In genomic region chr13:50838031-50838430, GRCh38 we compare ENCODE assay signal across 30 cellular contexts. TPM values are rescaled to one million over a fixed set of nuclear protein-coding genes. Genes with fewer than 3 reads are reported as not detected.
"Had no signal": no experiment of that assay in that cellular context is flagged by ENCODE, and none has a peak within 500 bp of the region (broad histone marks: within the 10 kb centered on the region; RNA-seq: fewer than 3 reads in every experiment).

No MANE protein-coding gene starts in this region.

- H3K27me3 ChIP-seq: ovary, right atrium auricular region, testis, thyroid gland had no signal

- H3K9ac ChIP-seq: neural progenitor cell had no signal

- ATAC-seq: left colon; left lung; natural killer cell; right lobe of liver; stimulated activated naive B cell treated with anti-CD40 and anti-IgM and Interleukin-4, amounts not matched to agents 10 μg/mL and 1 μg/mL and 100 μg/mL, for 72 hours; stimulated activated naive CD8-positive, alpha-beta T cell treated with anti-CD3 and anti-CD28 coated beads, Interleukin-15, Interleukin-2, amounts not matched to agents 100 U/mL and 50 U/mL, for 24 hours; upper lobe of right lung had no signal

- H3K27ac ChIP-seq: left lung, neural progenitor cell, neutrophil, ovary, right atrium auricular region, right lobe of liver, stomach, testis, thyroid gland, transverse colon, upper lobe of right lung had no signal

- H3K9me3 ChIP-seq: neutrophil, ovary, right atrium auricular region, right lobe of liver, testis, thyroid gland, transverse colon, upper lobe of right lung had no signal

- H2AFZ ChIP-seq: neural progenitor cell had no signal

- H3K4me3 ChIP-seq: left lung, lung, neural progenitor cell, ovary, right atrium auricular region, right lobe of liver, smooth muscle cell, stomach, testis, thyroid gland, transverse colon, upper lobe of right lung had no signal

- H3K36me3 ChIP-seq: left lung, neural progenitor cell, neutrophil, ovary, right atrium auricular region, right lobe of liver, stomach, thyroid gland, transverse colon, upper lobe of right lung had no signal

- H3K4me2 ChIP-seq: neural progenitor cell, smooth muscle cell had no signal

- DNase-seq: hypothalamus; immature natural killer cell; kidney; left colon; left lung; mesendoderm; naive B cell; natural killer cell; nephron progenitor cell; occipital lobe; ovary; right lobe of liver; stimulated activated CD4-positive, alpha-beta T cell treated with anti-CD3 and anti-CD28 coated beads, Interleukin-12 subunit alpha, Interleukin-12 subunit beta, amount 100 ng/mL, for 4 hours; stimulated activated CD4-positive, alpha-beta T cell treated with anti-CD3 and anti-CD28 coated beads, Interleukin-15, amount 100 ng/mL, for 24 hours; stimulated activated CD4-positive, alpha-beta T cell treated with anti-CD3 and anti-CD28 coated beads, Interleukin-2, amount 100 ng/mL, for 24 hours; stimulated activated CD4-positive, alpha-beta T cell treated with anti-CD3 and anti-CD28 coated beads, Interleukin-4, amount 100 ng/mL, for 1 hour; stimulated activated naive B cell treated with anti-CD40 and anti-IgM and Interleukin-4, amounts not matched to agents 10 μg/mL and 1 μg/mL and 100 μg/mL, for 72 hours; stimulated activated naive CD8-positive, alpha-beta T cell treated with anti-CD3 and anti-CD28 coated beads, Interleukin-15, Interleukin-2, amounts not matched to agents 100 U/mL and 50 U/mL, for 24 hours; stomach; testis; thyroid gland; transverse colon; upper lobe of right lung had no signal

RNA-seq across cellular contexts. Expression of gene DLEU7, which starts 5.5 kb away (rescaled TPM):
- total RNA-seq: pulmonary artery endothelial cell, renal cortical epithelial cell, stomach had no signal
- polyA plus RNA-seq: immature natural killer cell, smooth muscle cell had no signal
